Comparison of ENCODE assay signal across 8 cellular contexts in genomic region chr5:170861855-170862766, GRCh38. TPM values are rescaled to one million over a fixed set of nuclear protein-coding genes. Genes with fewer than 3 reads are reported as not detected.
DNase-seq lines count a peak whose midpoint lies in the region; TF ChIP-seq lines count a peak whose summit lies in the region.

RANBP17 (plus strand) TSS chr5:170862018.

- H2BK5ac ChIP-seq in mesendoderm (ENCODE audit: low read length): no peak within 1 kb of the TSS

- TF ChIP-seq CTCF in AG04450 (IDR thresholded peaks at IDR 0.05; ENCODE audit: low read depth, low read length) (no peak), HFF-Myc (IDR thresholded peaks at IDR 0.05; ENCODE audit: low read depth, low read length, missing control alignments) (no peak), thyroid gland (IDR thresholded peaks at IDR 0.05) (no peak)

- H3K27me3 ChIP-seq in AG04450 (ENCODE audit: control insufficient read depth, insufficient read depth, low read length) (no peaks in the 10 kb centered on the region), mesendoderm (ENCODE audit: insufficient read depth, low read length, poor library complexity) (no peaks in the 10 kb centered on the region), thyroid gland (no peaks in the 10 kb centered on the region)

- H3K79me1 ChIP-seq in mesendoderm (ENCODE audit: low read length): peaks cover 8% of the 10 kb centered on the region

- peak within 1 kb of the TSS; percentile 80 for H3K4me2 ChIP-seq in mesendoderm (ENCODE audit: low read length)

- H3K27ac ChIP-seq in AG04450 (ENCODE audit: low read depth, low read length): peak within 1 kb of the TSS; percentile 59
- H3K27ac ChIP-seq in mesendoderm (ENCODE audit: low read depth, low read length): peak within 1 kb of the TSS; percentile 83
- H3K27ac ChIP-seq in thyroid gland: peak within 1 kb of the TSS in 1 of 3 donors; percentile 10

- intact Hi-C loops in thyroid gland (cut with DNase I): no loop called here

- DNase-seq in AG04450 (ENCODE audit: low read depth, low spot score) (no peak), HFF-Myc (ENCODE audit: extremely low read depth, low read depth) (no peak), RKO (ENCODE audit: low spot score) (peak; percentile 71), epidermal melanocyte (ENCODE audit: insufficient read length, low spot score) (peak; percentile 66), mesendoderm (peak; percentile 93), thyroid gland (peak; percentile 47 to 49), OCI-M2 (lab: John Stamatoyannopoulos, UW; ENCODE audit: unreplicated experiment) (no peak), globus pallidus (ENCODE audit: low spot score) (no peak)

- H4K5ac ChIP-seq in mesendoderm (ENCODE audit: low read length): no peak within 1 kb of the TSS

- POLR2A ChIA-PET in AG04450 (lab: Yijun Ruan, JAX): no interaction called here

- CTCF ChIA-PET in AG04450 (lab: Charles Lee): interaction anchor here (1.3 kb wide), 1 partner anchor 51 kb away, joined by 3 read pairs; no protein-coding TSS in a partner anchor

- no peak within 1 kb of the TSS for H2AK5ac ChIP-seq in mesendoderm (ENCODE audit: low read length)

- peak within 1 kb of the TSS; percentile 69 for H3K23ac ChIP-seq in mesendoderm (ENCODE audit: low read length)

- H3K79me2 ChIP-seq in mesendoderm (ENCODE audit: control insufficient read depth, insufficient read depth, low read length): peaks cover 13% of the 10 kb centered on the region

- H2BK15ac ChIP-seq in mesendoderm (replicated peaks; ENCODE audit: low read depth): peak within 1 kb of the TSS; percentile 60

- H3K9me3 ChIP-seq in AG04450 (ENCODE audit: control insufficient read depth, insufficient read depth, low read length) (peaks cover 9% of the 10 kb centered on the region), thyroid gland (no peaks in the 10 kb centered on the region)

- H3K4me3 ChIP-seq in AG04450 (ENCODE audit: low read depth, low read length) (peak within 1 kb of the TSS; percentile 69), HFF-Myc (replicated peaks; ENCODE audit: low read depth, low read length) (peak within 1 kb of the TSS; percentile 64), mesendoderm (ENCODE audit: low read length) (peak within 1 kb of the TSS; percentile 81), thyroid gland (replicated peaks in 1 of 3) (peak within 1 kb of the TSS; percentile 34 to 60 (median 49))

- H3K56ac ChIP-seq in mesendoderm (ENCODE audit: low read length): peak within 1 kb of the TSS; percentile 96

- peak within 1 kb of the TSS; percentile 63 for H3K4ac ChIP-seq in mesendoderm (ENCODE audit: low read depth, low read length)

- peak within 1 kb of the TSS; percentile 48 for H2BK120ac ChIP-seq in mesendoderm (ENCODE audit: low read depth, low read length)

- WGBS in mesendoderm (ENCODE audit: extremely low coverage, insufficient coverage, low lambda C conversion rate): no CpG with 5 or more reads among the region's 109 CpGs
- WGBS in thyroid gland, 2 donors: 4 to 5% methylated on average over 19 to 21 of the region's 109 CpGs

- H3K4me1 ChIP-seq in mesendoderm (ENCODE audit: control insufficient read depth, low read depth, low read length) (peaks cover 5% of the 10 kb centered on the region), thyroid gland (peaks cover 0 to 9% of the 10 kb centered on the region in 2 donors)

- peak within 1 kb of the TSS; percentile 96 for H3K18ac ChIP-seq in mesendoderm (ENCODE audit: low read length)

- no peak within 1 kb of the TSS for H4K8ac ChIP-seq in mesendoderm (ENCODE audit: low read depth, low read length)

- H3K36me3 ChIP-seq in mesendoderm (ENCODE audit: control insufficient read depth, insufficient read depth, low read length): no peaks in the 10 kb centered on the region
- no peaks in the 10 kb centered on the region for H3K36me3 ChIP-seq in thyroid gland

- peak within 1 kb of the TSS; percentile 94 for H3K9ac ChIP-seq in mesendoderm (ENCODE audit: low read length)

- peak in 1 of 2 donors; percentile 48 for TF ChIP-seq POLR2A in thyroid gland (IDR thresholded peaks at IDR 0.05)

RNA-seq across cellular contexts. Expression of gene RANBP17, which starts in this region (rescaled TPM):
- polyA plus RNA-seq in AG04450 (2011; rRNA removed): 11.6 and 12.9 TPM in 2 replicates
- polyA minus RNA-seq in AG04450 (2011; rRNA and poly(A)+ RNA removed): 23.1 and 37.1 TPM in 2 replicates
- 3.8 TPM for polyA plus RNA-seq in mesendoderm (2013, experiment 1 of 2)
- 3.2 TPM for polyA plus RNA-seq in mesendoderm (2013, experiment 2 of 2)
- 10 to 100 TPM; 20.2 to 35.0 (median 26.7) TPM for total RNA-seq in thyroid gland

Comparison
In these comparisons a context has a peak if more than half of its experiments do, and no peak if none do; other contexts are left out.
1. DNase-seq: peak in RKO (single experiment), epidermal melanocyte (single experiment), mesendoderm (single experiment) and thyroid gland (2 of 2); none in AG04450 (single experiment), HFF-Myc (single experiment), OCI-M2 (single experiment) and globus pallidus (single experiment).
2. Peak in every context shown above with its lines, with median percentiles within 50 percentile points of each other: H3K4me3 ChIP-seq.